In genomic region chr11:28049338-28050216, GRCh38 we compare ENCODE assay signal across 14 cellular contexts. TPM values are rescaled to one million over a fixed set of nuclear protein-coding genes. Genes with fewer than 3 reads are reported as not detected.
A peak's percentile ranks its signal among the peaks of the same experiment; 100 is the strongest.
DNase-seq lines count a peak whose midpoint lies in the region; ATAC-seq and TF ChIP-seq lines count a peak whose summit lies in the region.
"Had no signal": no experiment of that assay in that cellular context is flagged by ENCODE, and none has a peak within 500 bp of the region (broad histone marks: within the 10 kb centered on the region; RNA-seq: fewer than 3 reads in every experiment).

No MANE protein-coding gene starts in this region.

- POLR2A ChIA-PET in MCF 10A (lab: Yijun Ruan, JAX) = interaction anchor here (1.0 to 2.2 kb wide), 2 partner anchors 59 to 333 kb away, joined by 3 to 7 read pairs; partner anchors contain the start of genes KIF18A and METTL15

- dilution Hi-C loops in mammary epithelial cell (cut with HindIII; ENCODE audit: low sequenced_read_pairs) = no loop called here

- peaks cover 3% of the 10 kb centered on the region for H3K36me3 ChIP-seq in mammary epithelial cell (ENCODE audit: insufficient read depth, low read length)
- no peaks in the 10 kb centered on the region for H3K36me3 ChIP-seq in right atrium auricular region
- H3K36me3 ChIP-seq: WERI-Rb-1 had no signal

- H3K4me3 ChIP-seq in mammary epithelial cell (replicated peaks in 1 of 3; ENCODE audit: insufficient read depth in 1 of 3, low read depth in 2 of 3, low read length in 3 of 3) = no peak overlapping the region
- no peak overlapping the region for H3K4me3 ChIP-seq in right atrium auricular region

- CTCF ChIA-PET in MCF 10A (lab: Yijun Ruan, JAX) = interaction anchor here (1.0 kb wide), 1 partner anchor 866 kb away, joined by 3 read pairs; no protein-coding TSS in a partner anchor
- CTCF ChIA-PET in mammary epithelial cell (lab: Charles Lee; ENCODE audit: low non-redundant PET) = no interaction called here

- H3K27ac Mint-ChIP-seq in MCF 10A (ENCODE audit: low read depth, unreplicated experiment) = peak overlapping the region; percentile 5
- H3K27ac Mint-ChIP-seq: activated naive CD8-positive, alpha-beta T cell treated with anti-CD3 and anti-CD28 coated beads, Interleukin-2, amount 50 U/mL, for 24 hours had no signal

- no peak overlapping the region for H3K9ac ChIP-seq in mammary epithelial cell (ENCODE audit: insufficient read depth, low read length)

- no peak overlapping the region for H3K4me2 ChIP-seq in mammary epithelial cell (ENCODE audit: insufficient read depth, low read depth, low read length)

- no peaks in the 10 kb centered on the region for H3K9me3 Mint-ChIP-seq in MCF 10A (ENCODE audit: unreplicated experiment)
- H3K9me3 Mint-ChIP-seq: activated naive CD8-positive, alpha-beta T cell treated with anti-CD3 and anti-CD28 coated beads, Interleukin-2, amount 50 U/mL, for 24 hours had no signal

- no peaks in the 10 kb centered on the region for H3K27me3 Mint-ChIP-seq in MCF 10A (ENCODE audit: insufficient read depth, unreplicated experiment)
- H3K27me3 Mint-ChIP-seq: activated naive CD8-positive, alpha-beta T cell treated with anti-CD3 and anti-CD28 coated beads, Interleukin-2, amount 50 U/mL, for 24 hours had no signal

- H3K27ac ChIP-seq in mammary epithelial cell (ENCODE audit: insufficient read depth, low read depth, low read length) = no peak overlapping the region
- H3K27ac ChIP-seq in right atrium auricular region = no peak overlapping the region
- H3K27ac ChIP-seq: WERI-Rb-1 had no signal

- H3K79me2 ChIP-seq in mammary epithelial cell (ENCODE audit: insufficient read depth, low read length) = no peaks in the 10 kb centered on the region

- no peaks in the 10 kb centered on the region for H4K20me1 ChIP-seq in mammary epithelial cell (ENCODE audit: insufficient read depth, low read length)

- intact Hi-C loops in MCF 10A (cut with micrococcal nuclease) = no loop called here
- intact Hi-C loops in mammary epithelial cell (cut with micrococcal nuclease) = no loop called here

- H3K4me1 ChIP-seq in mammary epithelial cell (ENCODE audit: insufficient read depth, low read length) = no peaks in the 10 kb centered on the region
- H3K4me1 ChIP-seq in right atrium auricular region = no peaks in the 10 kb centered on the region

- in situ Hi-C loops in mammary epithelial cell (cut with MboI; ENCODE audit: low sequenced_read_pairs in 2 of 2) = no loop called here

- TF ChIP-seq CTCF in MCF 10A (IDR thresholded peaks at IDR 0.05; ENCODE audit: unreplicated experiment) (no peak), mammary epithelial cell (conservative IDR thresholded peaks at IDR 0.05 in 1 of 2, IDR thresholded peaks at IDR 0.05 in 1 of 2; ENCODE audit: extremely low read depth in 1 of 2, insufficient read depth in 1 of 2, low read depth in 1 of 2, low read length in 2 of 2) (no peak), right atrium auricular region (IDR thresholded peaks at IDR 0.05) (no peak)

- no peak for ATAC-seq in GM21360 (IDR thresholded peaks at IDR 0.05; ENCODE audit: unreplicated experiment)
- ATAC-seq: activated naive CD8-positive, alpha-beta T cell treated with anti-CD3 and anti-CD28 coated beads, Interleukin-2, amount 50 U/mL, for 24 hours had no signal

- DNase-seq in MCF 10A (ENCODE audit: unreplicated experiment) (peak; percentile 63), mammary epithelial cell (no peak), RPMI7951 (ENCODE audit: low read depth) (peak; percentile 65), fibroblast of peridontal ligament (ENCODE audit: extremely low read depth) (peak; percentile 24), activated T-cell treated with anti-CD3 and anti-CD28 coated beads for 4 hours (no peak), right atrium auricular region (ENCODE audit: low spot score) (no peak)
- DNase-seq in activated naive CD4-positive, alpha-beta T cell treated with anti-CD3 and anti-CD28 coated beads, Interleukin-2, amount 50 U/mL, for 16 hours = no peak
- DNase-seq: activated naive CD8-positive, alpha-beta T cell treated with anti-CD3 and anti-CD28 coated beads, Interleukin-2, amount 50 U/mL, for 24 hours; KBM-7; NCI-H345; SHP77; trophoblast cell; WERI-Rb-1 had no signal

- H2AFZ ChIP-seq in mammary epithelial cell (ENCODE audit: low read depth, low read length) = no peak overlapping the region

- peak overlapping the region; percentile 23 for H3K4me3 Mint-ChIP-seq in MCF 10A (ENCODE audit: unreplicated experiment)
- H3K4me3 Mint-ChIP-seq: activated naive CD8-positive, alpha-beta T cell treated with anti-CD3 and anti-CD28 coated beads, Interleukin-2, amount 50 U/mL, for 24 hours had no signal

- H3K4me1 Mint-ChIP-seq in MCF 10A (ENCODE audit: insufficient read depth, unreplicated experiment) = peaks cover 31% of the 10 kb centered on the region
- H3K4me1 Mint-ChIP-seq: activated naive CD8-positive, alpha-beta T cell treated with anti-CD3 and anti-CD28 coated beads, Interleukin-2, amount 50 U/mL, for 24 hours had no signal

- peaks cover 15% of the 10 kb centered on the region for H3K36me3 Mint-ChIP-seq in MCF 10A (ENCODE audit: insufficient read depth, unreplicated experiment)

- H3K27me3 ChIP-seq in mammary epithelial cell (ENCODE audit: insufficient read depth, low read length) (no peaks in the 10 kb centered on the region), right atrium auricular region (no peaks in the 10 kb centered on the region)

- BruUV-seq in MCF 10A (replicated peaks; lab: Mats Ljungman, UMichigan) = no TSS peak
- BruUV-seq in mammary epithelial cell (replicated peaks; lab: Mats Ljungman, UMichigan) = no TSS peak

- H3K9me3 ChIP-seq in mammary epithelial cell (replicated peaks; ENCODE audit: insufficient read depth, low read length) (no peaks in the 10 kb centered on the region), right atrium auricular region (no peaks in the 10 kb centered on the region)

- WGBS in mammary epithelial cell (ENCODE audit: low coverage, missing lambda C conversion rate) = 86% methylated on average over 5 of the region's 5 CpGs

RNA-seq across cellular contexts. Expression of gene KIF18A, which starts 58.4 kb away (rescaled TPM):
- total RNA-seq in MCF 10A (2022) = 8.9 and 12.9 TPM in 2 replicates
- total RNA-seq in mammary epithelial cell = 10 to 100 TPM in 1 of 2 donors, 1 to 10 TPM in 1; 1.0 to 11.6 TPM
- polyA plus RNA-seq in mammary epithelial cell = 6.8 TPM
- 2.1 TPM for polyA minus RNA-seq in mammary epithelial cell
- 46.8 and 57.3 TPM in 2 replicates for total RNA-seq in RPMI7951 (2014; rRNA removed; shearing (Covaris generic))
- under 1 TPM; 0.43 to 0.52 TPM for total RNA-seq in right atrium auricular region

RNA-seq across cellular contexts. Expression of gene METTL15, which starts 58.6 kb away (rescaled TPM):
- total RNA-seq in MCF 10A (2022) (16.8 and 19.9 TPM in 2 replicates), mammary epithelial cell (10 to 100 TPM; 17.2 to 17.9 TPM), right atrium auricular region (1 to 10 TPM; 5.3 to 9.5 TPM)
- 6.5 TPM for polyA plus RNA-seq in mammary epithelial cell
- 8.3 TPM for polyA minus RNA-seq in mammary epithelial cell
- total RNA-seq in RPMI7951 (2014; rRNA removed; shearing (Covaris generic)) = 14.0 and 14.2 TPM in 2 replicates

Comparison
In these comparisons a context has a peak if more than half of its experiments do, and no peak if none do; other contexts are left out.
1. DNase-seq: peak in MCF 10A (single experiment), RPMI7951 (single experiment) and fibroblast of peridontal ligament (single experiment); none in mammary epithelial cell (single experiment), activated T-cell treated with anti-CD3 and anti-CD28 coated beads for 4 hours (single experiment), right atrium auricular region (single experiment) and activated naive CD4-positive, alpha-beta T cell treated with anti-CD3 and anti-CD28 coated beads, Interleukin-2, amount 50 U/mL, for 16 hours (single experiment).